Comparison of ENCODE assay signal across 1 cellular context in genomic region chr3:49416867-49417266, GRCh38.
A peak's percentile ranks its signal among the peaks of the same experiment; 100 is the strongest.
TF ChIP-seq lines count a peak whose summit lies in the region.

No MANE protein-coding gene starts in this region.

TF ChIP-seq in K562, 482 proteins besides CTCF, POLR2A, EP300 and RAD21:
- TF ChIP-seq CBFA2T2 (conservative IDR thresholded peaks at IDR 0.05) (no peak), C11orf30 (IDR thresholded peaks at IDR 0.05; ENCODE audit: low read depth) (0 out of 2 replicates have a peak, but pooled peaks have one; percentile 6), ZKSCAN1 (IDR thresholded peaks at IDR 0.05; ENCODE audit: low read depth, low read length) (peak; percentile 82)
- TF ChIP-seq, protein P1, sequence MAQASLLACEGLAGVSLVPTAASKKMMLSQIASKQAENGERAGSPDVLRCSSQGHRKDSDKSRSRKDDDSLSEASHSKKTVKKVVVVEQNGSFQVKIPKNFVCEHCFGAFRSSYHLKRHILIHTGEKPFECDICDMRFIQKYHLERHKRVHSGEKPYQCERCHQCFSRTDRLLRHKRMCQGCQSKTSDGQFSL (CRISPR knock-in tag; IDR thresholded peaks at IDR 0.05) = no peak
- TF ChIP-seq, protein P1 (tag; IDR thresholded peaks at IDR 0.05) = no peak
TF ChIP-seq in K562: peak in this region for 2.
